8 cellular contexts compared by ENCODE assay signal in genomic region chr1:94541175-94542087, GRCh38. TPM values are rescaled to one million over a fixed set of nuclear protein-coding genes. Genes with fewer than 3 reads are reported as not detected.
A peak's percentile ranks its signal among the peaks of the same experiment; 100 is the strongest.
DNase-seq lines count a peak whose midpoint lies in the region; ATAC-seq, FAIRE-seq and TF ChIP-seq lines count a peak whose summit lies in the region.

Gene F3 (minus strand): TSS chr1:94541759. CDS start chr1:94541636, 123 bp downstream.

- H3K23me2 ChIP-seq in H9 (ENCODE audit: insufficient read length, low read depth, low read length, poor library complexity, severe bottlenecking) = peaks cover 17% of the 10 kb centered on the region

- H3K79me2 ChIP-seq in H9 (ENCODE audit: insufficient read depth, low read length) = no peaks in the 10 kb centered on the region
- peaks cover 67% of the 10 kb centered on the region for H3K79me2 ChIP-seq in keratinocyte (ENCODE audit: control insufficient read depth, insufficient read depth, low read length)

- no peak within 1 kb of the TSS for H2BK120ac ChIP-seq in H9 (ENCODE audit: low read depth, low read length, poor library complexity, severe bottlenecking)

- H3K14ac ChIP-seq in H9 (ENCODE audit: insufficient read depth, low read length) = no peak within 1 kb of the TSS; the same call in 1 of the 2 replicates

- in situ Hi-C loops in G401 (cut with HindIII; ENCODE audit: low sequenced_read_pairs) = no loop called here

- no CpG with 5 or more reads among the region's 96 CpGs for WGBS in H9 (ENCODE audit: extremely low coverage, insufficient read length, low lambda C conversion rate)
- 1 to 3% (median 2%) methylated on average over 33 to 96 of the region's 96 CpGs for WGBS in spleen, 5 donors

- H2AFZ ChIP-seq in H9 (ENCODE audit: low read length) (no peak within 1 kb of the TSS), keratinocyte (ENCODE audit: control insufficient read depth, low read length) (no peak within 1 kb of the TSS)

- H3K27me3 ChIP-seq in H9 (ENCODE audit: insufficient read depth, low read length) (no peaks in the 10 kb centered on the region; the same call in 1 of the 2 replicates), keratinocyte (ENCODE audit: control insufficient read depth, extremely low read depth, insufficient read depth, low read length) (no peaks in the 10 kb centered on the region), spleen (replicated peaks in 1 of 7) (peaks cover 0 to 46% (median 11%) of the 10 kb centered on the region in 7 donors)

- H3K4me1 Mint-ChIP-seq in H9 = peaks cover 36 to 47% of the 10 kb centered on the region in 2 experiments

- peaks cover 29 to 34% of the 10 kb centered on the region in 2 experiments for H3K36me3 ChIP-seq in keratinocyte (ENCODE audit: control insufficient read depth in 2 of 2, extremely low read depth in 1 of 2, insufficient read depth in 2 of 2, low read length in 2 of 2)
- H3K36me3 ChIP-seq in spleen = no peaks in the 10 kb centered on the region

- H3T11ph ChIP-seq in H9 (ENCODE audit: low read length) = no peak within 1 kb of the TSS

- no peak within 1 kb of the TSS for H3K56ac ChIP-seq in H9 (ENCODE audit: insufficient read length, low read depth, low read length)

- H2BK12ac ChIP-seq in H9 (ENCODE audit: insufficient read length, low read depth, low read length) = no peak within 1 kb of the TSS

- H2BK15ac ChIP-seq in H9 (ENCODE audit: low read depth, low read length) = no peak within 1 kb of the TSS

- H3K23ac ChIP-seq in H9 (ENCODE audit: insufficient read length, low read depth, low read length) = no peak within 1 kb of the TSS

- DNase-seq in G401 (ENCODE audit: low spot score) (peak; percentile 11), H9 (peak; percentile 91), MV-4-11 (lab: John Stamatoyannopoulos, UW) (peak; percentile 75), caudate nucleus (lab: John Stamatoyannopoulos, UW) (peak in 58 of 61 donors; percentile 9 to 92 (median 60)), keratinocyte (ENCODE audit: low read depth, low spot score) (no peak), spleen (peak; percentile 91)

- intact Hi-C loops in spleen (cut with DNase I; ENCODE audit: low total_unique reads) = no loop called here

- H3K27me3 Mint-ChIP-seq in H9 (ENCODE audit: low read depth) = peaks cover 19% of the 10 kb centered on the region

- peaks cover 0 to 37% (median 12%) of the 10 kb centered on the region in 3 experiments; a peak in 5 of 7 replicates for H3K36me3 Mint-ChIP-seq in H9 (ENCODE audit: insufficient read depth in 1 of 3, low read depth in 3 of 3)

- peak within 1 kb of the TSS in 2 of 3 experiments; percentile 52 to 90; a peak in 4 of 7 replicates for H3K27ac Mint-ChIP-seq in H9

- H3K4me3 ChIP-seq in WI38 (ENCODE audit: low read depth, low read length) (peak within 1 kb of the TSS; percentile 94), keratinocyte (ENCODE audit: control insufficient read depth in 2 of 3, extremely low read depth in 1 of 3, insufficient read depth in 2 of 3, low read depth in 1 of 3, low read length in 3 of 3) (peak within 1 kb of the TSS; percentile 77 to 91 (median 82)), spleen (peak within 1 kb of the TSS; percentile 45 to 83 (median 64))

- H3K9ac ChIP-seq in H9 (ENCODE audit: extremely low read depth, insufficient read length, low read length) (peak within 1 kb of the TSS; percentile 42), keratinocyte (ENCODE audit: control insufficient read depth, extremely low read depth, insufficient read depth, low read length) (peak within 1 kb of the TSS; percentile 89)

- dilution Hi-C loops in keratinocyte (cut with MboI; ENCODE audit: extremely low pct_ligation_motif_present, low sequenced_read_pairs) = no loop called here

- H3K79me1 ChIP-seq in H9 (ENCODE audit: insufficient read depth, low read depth, low read length, poor library complexity, severe bottlenecking) = no peaks in the 10 kb centered on the region

- peak within 1 kb of the TSS; percentile 95 for H3K4me2 ChIP-seq in H9 (ENCODE audit: insufficient read depth, insufficient read length, low read length)
- H3K4me2 ChIP-seq in keratinocyte (ENCODE audit: control insufficient read depth, extremely low read depth, insufficient read depth, low read depth, low read length) = peak within 1 kb of the TSS; percentile 78

- H3K4me1 ChIP-seq in H9 (ENCODE audit: insufficient read depth, low read length) = no peaks in the 10 kb centered on the region
- peaks cover 33% of the 10 kb centered on the region for H3K4me1 ChIP-seq in keratinocyte (ENCODE audit: control insufficient read depth, extremely low read depth, insufficient read depth, low read length)
- peaks cover 4 to 40% (median 33%) of the 10 kb centered on the region in 6 donors for H3K4me1 ChIP-seq in spleen

- TF ChIP-seq POLR2A in spleen (IDR thresholded peaks at IDR 0.05) = peak in 1 of 3 donors; percentile 49

- no peak for ATAC-seq in HG02840 (IDR thresholded peaks at IDR 0.05; ENCODE audit: low FRiP score, unreplicated experiment)

- no peak within 1 kb of the TSS for H2BK20ac ChIP-seq in H9 (ENCODE audit: low read depth, low read length, poor library complexity, severe bottlenecking)

- no peak within 1 kb of the TSS for H4K91ac ChIP-seq in H9 (ENCODE audit: insufficient read length, low read depth, low read length)

- peak within 1 kb of the TSS; percentile 84 to 90 for H3K4me3 Mint-ChIP-seq in H9

- H3K9me3 ChIP-seq in H9 (ENCODE audit: control insufficient read depth, low read depth, low read length) (no peaks in the 10 kb centered on the region), keratinocyte (ENCODE audit: control insufficient read depth, low read depth, low read length) (no peaks in the 10 kb centered on the region), spleen (no peaks in the 10 kb centered on the region)

- H3K4ac ChIP-seq in H9 (ENCODE audit: low read depth, low read length) = no peak within 1 kb of the TSS

- no peaks in the 10 kb centered on the region for H3K9me1 ChIP-seq in keratinocyte (ENCODE audit: control insufficient read depth, extremely low read depth, insufficient read depth, low read length)

- TF ChIP-seq CTCF in H9 (conservative IDR thresholded peaks at IDR 0.05) (peak; percentile 30; the same call in 2 of the 3 replicates), WI38 (IDR thresholded peaks at IDR 0.05; ENCODE audit: low read depth, low read length) (peak; percentile 21; the same call in 1 of the 2 replicates), keratinocyte (optimal IDR thresholded peaks at IDR 0.05 in 1 of 3, IDR thresholded peaks at IDR 0.05 in 1 of 3, conservative IDR thresholded peaks at IDR 0.05 in 1 of 3; ENCODE audit: extremely low read depth in 1 of 3, insufficient read depth in 2 of 3, low read length in 3 of 3) (peak in 2 of 3 experiments; percentile 13 to 16), spleen (IDR thresholded peaks at IDR 0.05 in 8 of 11, conservative IDR thresholded peaks at IDR 0.05 in 3 of 11) (no peak)

- H3K18ac ChIP-seq in H9 (ENCODE audit: insufficient read length, low read depth, low read length) = peak within 1 kb of the TSS; percentile 56

- no peak for FAIRE-seq in keratinocyte (lab: Jason Lieb, UNC)

- 0 out of 5 replicates have a peak, but pooled peaks cover 0 to 2% of the 10 kb centered on the region in 2 experiments for H3K9me3 Mint-ChIP-seq in H9

- H2BK5ac ChIP-seq in H9 (ENCODE audit: insufficient read length, low read length) = no peak within 1 kb of the TSS

- H3K27ac ChIP-seq in H9 (ENCODE audit: insufficient read length, low read depth, low read length) (no peak within 1 kb of the TSS), caudate nucleus (ENCODE audit: low read depth, low read length) (peak within 1 kb of the TSS; percentile 61), keratinocyte (ENCODE audit: control insufficient read depth, insufficient read depth, low read length) (peak within 1 kb of the TSS; percentile 89), spleen (peak within 1 kb of the TSS; percentile 55 to 89 (median 82))

- H4K8ac ChIP-seq in H9 (replicated peaks; ENCODE audit: insufficient read length, low read depth, low read length) = no peak within 1 kb of the TSS

- no peak within 1 kb of the TSS for H2AK5ac ChIP-seq in H9 (ENCODE audit: insufficient read length, low read length)

- H4K5ac ChIP-seq in H9 (ENCODE audit: insufficient read length, low read depth, low read length) = no peak within 1 kb of the TSS

- no peaks in the 10 kb centered on the region for H4K20me1 ChIP-seq in H9 (ENCODE audit: control insufficient read depth, insufficient read depth, insufficient read length)
- peaks cover 29% of the 10 kb centered on the region for H4K20me1 ChIP-seq in keratinocyte (ENCODE audit: control insufficient read depth, extremely low read depth, insufficient read depth, low read length)

RNA-seq across cellular contexts. Expression of gene F3, which starts in this region (rescaled TPM):
- 0.54 and 0.92 TPM in 2 replicates for total RNA-seq in G401 (2014; rRNA removed; shearing (Covaris generic))
- total RNA-seq in H9 (2021) (21.7 and 24.6 TPM in 2 replicates), spleen (10 to 100 TPM in 1 of 7 donors, 1 to 10 TPM in 6; 4.0 to 12.4 (median 4.8) TPM)
- polyA plus RNA-seq in keratinocyte (962 to 1,634 TPM (median 1,409 TPM) in 3 replicates), spleen (1 to 10 TPM; 1.1 to 5.7 (median 3.3) TPM)
- polyA plus RNA-seq in keratinocyte (2011; ENCODE audit: low read depth) = 457 TPM
- polyA plus RNA-seq in keratinocyte (2011; cell fraction: cytosol; rRNA removed) = 547 and 859 TPM in 2 replicates
- polyA plus RNA-seq in keratinocyte (2011; cell fraction: nucleus; rRNA removed) = 3,493 and 3,792 TPM in 2 replicates
- polyA plus RNA-seq in keratinocyte (2012; ENCODE audit: low replicate concordance) = 275 and 1,230 TPM in 2 replicates
- 717 to 2,302 TPM (median 923 TPM) in 3 replicates for polyA minus RNA-seq in keratinocyte
- 785 TPM for polyA minus RNA-seq in keratinocyte (2011; cell fraction: cytosol; rRNA and poly(A)+ RNA removed)
- polyA minus RNA-seq in keratinocyte (2011; cell fraction: nucleus; rRNA and poly(A)+ RNA removed) = 1,513 and 2,416 TPM in 2 replicates

Comparison
In these comparisons a context has a peak if more than half of its experiments do, and no peak if none do; other contexts are left out.
1. RNA of gene F3 (polyA plus RNA-seq): 275 to 3,792 TPM in keratinocyte; 1.1 to 5.7 TPM in spleen; every median in the first group is over 10 times any median in the second.
2. Peak in DNase-seq in G401; RNA of the gene not detected or under 1 TPM.
3. CTCF ChIP-seq: peak in H9 (single experiment), WI38 (single experiment) and keratinocyte (2 of 3); none in spleen (0 of 11).
4. Peak in every context shown above with its lines, with median percentiles within 50 percentile points of each other: H3K4me3 ChIP-seq.